Comparison of ENCODE assay signal across 28 cellular contexts in genomic region chr5:77241444-77241843, GRCh38. TPM values are rescaled to one million over a fixed set of nuclear protein-coding genes. Genes with fewer than 3 reads are reported as not detected.
"Had no signal": no experiment of that assay in that cellular context is flagged by ENCODE, and none has a peak within 500 bp of the region (broad histone marks: within the 10 kb centered on the region; RNA-seq: fewer than 3 reads in every experiment).

No MANE protein-coding gene starts in this region.

- H3K4me1 ChIP-seq: esophagus squamous epithelium, gastroesophageal sphincter had no signal

- DNase-seq: activated CD4-positive, alpha-beta memory T cell treated with anti-CD3 and anti-CD28 coated beads, Interleukin-2, amount 10 ng/mL, durations not matched to agents 7 days and 5 days; activated CD4-positive, alpha-beta T cell treated with anti-CD3 and anti-CD28 coated beads for 1 hour; activated CD4-positive, alpha-beta T cell treated with anti-CD3 and anti-CD28 coated beads for 4 hours; activated CD4-positive, alpha-beta T cell treated with anti-CD3 and anti-CD28 coated beads, Interleukin-2, amount 10 ng/mL, durations not matched to agents 7 days and 5 days; activated CD4-positive, alpha-beta T cell treated with anti-CD3 and anti-CD28 coated beads, Interleukin-2, amount 50 U/mL, for 4 hours; activated CD8-positive, alpha-beta memory T cell treated with anti-CD3 and anti-CD28 coated beads, Interleukin-2, amount 50 U/mL, for 48 hours; activated gamma-delta T cell; activated naive CD4-positive, alpha-beta T cell; activated naive CD4-positive, alpha-beta T cell treated with anti-CD3 and anti-CD28 coated beads, Interleukin-2, amount 10 ng/mL, durations not matched to agents 7 days and 5 days; activated naive CD8-positive, alpha-beta T cell treated with anti-CD3 and anti-CD28 coated beads, Interleukin-2, amount 10 ng/mL, durations not matched to agents 7 days and 5 days; activated T-cell treated with anti-CD3 and anti-CD28 coated beads for 4 hours; activated T-cell treated with anti-CD3 and anti-CD28 coated beads, Interleukin-2, amount 50 U/mL, for 24 hours; activated T-cell treated with anti-CD3 and anti-CD28 coated beads, Interleukin-2, amount 50 U/mL, for 72 hours; amniotic stem cell; anterior cingulate cortex; caudate nucleus; cortex of kidney; dermis blood vessel endothelial cell; effector CD4-positive, alpha-beta T cell; effector memory CD8-positive, alpha-beta T cell; erythroblast; esophagus squamous epithelium; foreskin melanocyte; T-helper 2 cell had no signal

- ATAC-seq: activated naive CD4-positive, alpha-beta T cell treated with anti-CD3 and anti-CD28 coated beads, Interleukin-2, amount 50 U/mL, for 72 hours; activated T-cell treated with anti-CD3 and anti-CD28 coated beads, Interleukin-2, amount 50 U/mL, for 72 hours; effector memory CD8-positive, alpha-beta T cell; gastroesophageal sphincter; WTC11 had no signal

- H3K27ac ChIP-seq: esophagus squamous epithelium, gastroesophageal sphincter had no signal

- H3K9me3 ChIP-seq: esophagus squamous epithelium, gastroesophageal sphincter had no signal

- H3K27me3 ChIP-seq: esophagus squamous epithelium, gastroesophageal sphincter had no signal

- H3K36me3 ChIP-seq: esophagus squamous epithelium, gastroesophageal sphincter had no signal

- H3K4me3 ChIP-seq: esophagus squamous epithelium, gastroesophageal sphincter had no signal

RNA-seq across cellular contexts. Expression of gene PDE8B, which starts 31.0 kb away (rescaled TPM):
- total RNA-seq: T-helper 1 cell treated with Interleukin-12 subunit alpha and Interleukin-12 subunit beta and Interleukin-4 antibody, amounts not matched to agents 30 ng/mL and 1 ng/mL, for 36 hours had no signal
